ENCODE assay signal across 23 cellular contexts in the genomic region with DNA sequence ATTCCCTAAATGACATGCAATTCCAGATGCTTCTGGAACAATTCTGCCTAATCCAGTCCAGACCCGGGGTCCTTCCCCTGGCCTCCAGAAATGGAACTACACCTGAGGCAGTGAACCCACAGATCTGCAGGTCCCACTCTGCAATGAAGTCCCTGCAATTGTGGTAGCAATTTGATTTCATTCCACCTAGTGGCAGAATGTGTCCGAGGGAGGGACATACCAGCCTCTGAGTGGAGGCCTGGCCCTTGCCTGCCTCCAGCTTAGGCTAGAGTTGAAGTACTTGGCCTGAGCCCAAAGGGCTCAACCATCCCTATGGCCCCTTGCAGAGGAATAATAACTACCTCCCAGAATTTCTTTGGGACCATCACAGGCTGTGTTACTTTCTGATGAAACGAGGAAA. TPM values are rescaled to one million over a fixed set of nuclear protein-coding genes. Genes with fewer than 3 reads are reported as not detected.
DNase-seq lines count a peak whose midpoint lies in the region; TF ChIP-seq lines count a peak whose summit lies in the region.
"Had no signal": no experiment of that assay in that cellular context is flagged by ENCODE, and none has a peak within 500 bp of the region (broad histone marks: within the 10 kb centered on the region; RNA-seq: fewer than 3 reads in every experiment).

No MANE protein-coding gene starts in this region.

- POLR2A ChIA-PET in A673 (lab: Charles Lee; ENCODE audit: low non-redundant PET), result no interaction called here

- H3K4me3 ChIP-seq in A673 (ENCODE audit: low read depth, low read length, poor library complexity, severe bottlenecking) (no peak overlapping the region), mesendoderm (ENCODE audit: low read length) (no peak overlapping the region)
- H3K4me3 ChIP-seq: coronary artery, K562, PC-9 had no signal

- no peak overlapping the region for H2BK15ac ChIP-seq in mesendoderm (replicated peaks; ENCODE audit: low read depth)

- DNase-seq in A673 (ENCODE audit: low spot score), result no peak
- DNase-seq in HFFc6, result no peak
- no peak for DNase-seq in activated T-helper 2 cell treated with anti-CD3 and anti-CD28 coated beads, Interferon-gamma antibody, Interleukin-2, Interleukin-4, amounts not matched to agents 10 μg/mL and 5 μg/mL and 100 μg/mL, durations not matched to agents 14 hours and 24 hours and 36 hours (ENCODE audit: low spot score)
- peak; percentile 23 for DNase-seq in mesendoderm
- no peak for DNase-seq in DMS153 treated with DMSO at 0.1 percent for 48 hours (lab: John Stamatoyannopoulos, UW; ENCODE audit: unreplicated experiment)
- no peak for DNase-seq in NCI-H2196 (lab: John Stamatoyannopoulos, UW; ENCODE audit: unreplicated experiment)
- no peak for DNase-seq in NCI-H1436 (lab: John Stamatoyannopoulos, UW)
- no peak for DNase-seq in NCI-H1417 treated with DMSO at 0.1 percent for 48 hours (lab: John Stamatoyannopoulos, UW)
- DNase-seq: ACHN; activated B cell treated with CpG ODN at 0.5 μM for 24 hours; activated CD8-positive, alpha-beta memory T cell treated with anti-CD3 and anti-CD28 coated beads for 24 hours; activated naive CD8-positive, alpha-beta T cell treated with anti-CD3 and anti-CD28 coated beads for 36 hours; CD4-positive, CD25-positive, alpha-beta regulatory T cell; islet precursor cell; naive thymus-derived CD4-positive, alpha-beta T cell; NCI-H1092; NCI-H2171; NCI-H774; PC-9; stimulated activated CD4-positive, alpha-beta T cell treated with anti-CD3 and anti-CD28 coated beads, Interleukin-1b, Interleukin-23, amount 100 ng/mL, for 48 hours had no signal

- no peak overlapping the region for H3K4me2 ChIP-seq in mesendoderm (ENCODE audit: low read length)
- H3K4me2 ChIP-seq: PC-9 had no signal

- no peaks in the 10 kb centered on the region for H3K27me3 ChIP-seq in A673 (replicated peaks; ENCODE audit: insufficient read depth, low read depth, low read length, poor library complexity)
- no peaks in the 10 kb centered on the region for H3K27me3 ChIP-seq in mesendoderm (ENCODE audit: insufficient read depth, low read length, poor library complexity)

- no peak overlapping the region for H4K5ac ChIP-seq in mesendoderm (ENCODE audit: low read length)

- no peak overlapping the region for H2BK120ac ChIP-seq in mesendoderm (ENCODE audit: low read depth, low read length)

- H3K36me3 ChIP-seq in A673 (ENCODE audit: insufficient read depth, low read length, poor library complexity, severe bottlenecking) (no peaks in the 10 kb centered on the region), mesendoderm (ENCODE audit: control insufficient read depth, insufficient read depth, low read length) (no peaks in the 10 kb centered on the region)

- H3K23ac ChIP-seq in mesendoderm (ENCODE audit: low read length), result no peak overlapping the region

- TF ChIP-seq CTCF in A673 (conservative IDR thresholded peaks at IDR 0.05; ENCODE audit: low read depth, low read length) (0 out of 2 replicates have a peak, but pooled peaks have one; percentile 13), HFFc6 (IDR thresholded peaks at IDR 0.05) (0 out of 2 replicates have a peak, but pooled peaks have one; percentile 9)

- H3K27ac Mint-ChIP-seq in HFFc6, result no peak overlapping the region
- H3K27ac Mint-ChIP-seq in activated T-helper 2 cell treated with anti-CD3 and anti-CD28 coated beads, Interferon-gamma antibody, Interleukin-2, Interleukin-4, amounts not matched to agents 10 μg/mL and 5 μg/mL and 100 μg/mL, durations not matched to agents 14 hours and 24 hours and 36 hours, result peak overlapping the region; percentile 21
- H3K27ac Mint-ChIP-seq: activated B cell treated with CpG ODN at 0.5 μM for 24 hours; activated naive CD8-positive, alpha-beta T cell treated with anti-CD3 and anti-CD28 coated beads for 36 hours; CD4-positive, CD25-positive, alpha-beta regulatory T cell; stimulated activated naive CD8-positive, alpha-beta T cell treated with anti-CD3 and anti-CD28 coated beads, Interleukin-15, Interleukin-2, amounts not matched to agents 100 ng/mL and 50 ng/mL, for 24 hours had no signal

- H3K9ac ChIP-seq in mesendoderm (ENCODE audit: low read length), result no peak overlapping the region

- no peak overlapping the region for H3K56ac ChIP-seq in mesendoderm (ENCODE audit: low read length)

- peaks cover 7% of the 10 kb centered on the region for H3K27me3 Mint-ChIP-seq in HFFc6 (ENCODE audit: insufficient read depth)
- no peaks in the 10 kb centered on the region for H3K27me3 Mint-ChIP-seq in activated T-helper 2 cell treated with anti-CD3 and anti-CD28 coated beads, Interferon-gamma antibody, Interleukin-2, Interleukin-4, amounts not matched to agents 10 μg/mL and 5 μg/mL and 100 μg/mL, durations not matched to agents 14 hours and 24 hours and 36 hours (ENCODE audit: low read depth)
- H3K27me3 Mint-ChIP-seq: activated naive CD8-positive, alpha-beta T cell treated with anti-CD3 and anti-CD28 coated beads for 36 hours; stimulated activated naive CD8-positive, alpha-beta T cell treated with anti-CD3 and anti-CD28 coated beads, Interleukin-15, Interleukin-2, amounts not matched to agents 100 ng/mL and 50 ng/mL, for 24 hours had no signal

- peaks cover 20% of the 10 kb centered on the region for H3K4me1 Mint-ChIP-seq in HFFc6 (ENCODE audit: low read depth)
- H3K4me1 Mint-ChIP-seq in activated T-helper 2 cell treated with anti-CD3 and anti-CD28 coated beads, Interferon-gamma antibody, Interleukin-2, Interleukin-4, amounts not matched to agents 10 μg/mL and 5 μg/mL and 100 μg/mL, durations not matched to agents 14 hours and 24 hours and 36 hours (ENCODE audit: low read depth), result peaks cover 41% of the 10 kb centered on the region

- H3K9me3 ChIP-seq in A673 (ENCODE audit: low read depth, low read length, poor library complexity, severe bottlenecking), result peaks cover 8% of the 10 kb centered on the region

- H3K79me2 ChIP-seq in mesendoderm (ENCODE audit: control insufficient read depth, insufficient read depth, low read length), result no peaks in the 10 kb centered on the region

- H3K9me3 Mint-ChIP-seq in HFFc6, result peaks cover 17% of the 10 kb centered on the region
- H3K9me3 Mint-ChIP-seq in activated T-helper 2 cell treated with anti-CD3 and anti-CD28 coated beads, Interferon-gamma antibody, Interleukin-2, Interleukin-4, amounts not matched to agents 10 μg/mL and 5 μg/mL and 100 μg/mL, durations not matched to agents 14 hours and 24 hours and 36 hours, result peaks cover 13% of the 10 kb centered on the region

- H2AK5ac ChIP-seq in mesendoderm (ENCODE audit: low read length), result no peak overlapping the region

- CTCF ChIA-PET in A673 (lab: Charles Lee), result no interaction called here

- no peak overlapping the region for H3K4ac ChIP-seq in mesendoderm (ENCODE audit: low read depth, low read length)

- H4K8ac ChIP-seq in mesendoderm (ENCODE audit: low read depth, low read length), result no peak overlapping the region

- no peak overlapping the region for H3K18ac ChIP-seq in mesendoderm (ENCODE audit: low read length)

- H3K4me1 ChIP-seq in A673 (ENCODE audit: insufficient read depth, low read length, poor library complexity, severe bottlenecking), result peaks cover 6% of the 10 kb centered on the region
- H3K4me1 ChIP-seq in mesendoderm (ENCODE audit: control insufficient read depth, low read depth, low read length), result peaks cover 6% of the 10 kb centered on the region

- no peak overlapping the region for H3K4me3 Mint-ChIP-seq in HFFc6
- H3K4me3 Mint-ChIP-seq in activated T-helper 2 cell treated with anti-CD3 and anti-CD28 coated beads, Interferon-gamma antibody, Interleukin-2, Interleukin-4, amounts not matched to agents 10 μg/mL and 5 μg/mL and 100 μg/mL, durations not matched to agents 14 hours and 24 hours and 36 hours (ENCODE audit: low read depth), result no peak overlapping the region
- H3K4me3 Mint-ChIP-seq: activated B cell treated with CpG ODN at 0.5 μM for 24 hours; activated naive CD8-positive, alpha-beta T cell treated with anti-CD3 and anti-CD28 coated beads for 36 hours; stimulated activated naive CD8-positive, alpha-beta T cell treated with anti-CD3 and anti-CD28 coated beads, Interleukin-15, Interleukin-2, amounts not matched to agents 100 ng/mL and 50 ng/mL, for 24 hours had no signal

- H3K36me3 Mint-ChIP-seq in HFFc6 (ENCODE audit: low read depth), result peaks cover 7% of the 10 kb centered on the region
- H3K36me3 Mint-ChIP-seq in activated T-helper 2 cell treated with anti-CD3 and anti-CD28 coated beads, Interferon-gamma antibody, Interleukin-2, Interleukin-4, amounts not matched to agents 10 μg/mL and 5 μg/mL and 100 μg/mL, durations not matched to agents 14 hours and 24 hours and 36 hours (ENCODE audit: low read depth), result peaks cover 11% of the 10 kb centered on the region
- H3K36me3 Mint-ChIP-seq: CD4-positive, CD25-positive, alpha-beta regulatory T cell had no signal

- BruUV-seq in A673 (replicated peaks; lab: Mats Ljungman, UMichigan), result no TSS peak

- H2BK5ac ChIP-seq in mesendoderm (ENCODE audit: low read length), result no peak overlapping the region

- no CpG with 5 or more reads among the region's 3 CpGs for WGBS in mesendoderm (ENCODE audit: extremely low coverage, insufficient coverage, low lambda C conversion rate)

- intact Hi-C loops in A673 (cut with micrococcal nuclease; ENCODE audit: unreplicated experiment), result no loop called here
- intact Hi-C loops in activated T-helper 2 cell treated with anti-CD3 and anti-CD28 coated beads, Interferon-gamma antibody, Interleukin-2, Interleukin-4, amounts not matched to agents 10 μg/mL and 5 μg/mL and 100 μg/mL, durations not matched to agents 14 hours and 24 hours and 36 hours (cut with micrococcal nuclease), result no loop called here

- H3K27ac ChIP-seq in A673 (ENCODE audit: low read depth, low read length, poor library complexity, severe bottlenecking), result no peak overlapping the region
- no peak overlapping the region for H3K27ac ChIP-seq in mesendoderm (ENCODE audit: low read depth, low read length)
- H3K27ac ChIP-seq: coronary artery, PC-9 had no signal

- no peaks in the 10 kb centered on the region for H3K79me1 ChIP-seq in mesendoderm (ENCODE audit: low read length)

RNA-seq across cellular contexts. Expression of a gene that starts 4.2 kb away (rescaled TPM):
- total RNA-seq in A673 (2021), result 25.0 and 25.7 TPM in 2 replicates
- 10 to 100 TPM; 14.5 to 20.9 (median 17.8) TPM for total RNA-seq in HFFc6 (2021; fragmentation: NEBNext Ultra II Directional; extraction: Animal tissue kit (Norgen Biotek cat#: 25700))
- 15.9 and 21.2 TPM in 2 replicates for total RNA-seq in activated T-helper 2 cell treated with anti-CD3 and anti-CD28 coated beads, Interferon-gamma antibody, Interleukin-2, Interleukin-4, amounts not matched to agents 10 μg/mL and 5 μg/mL and 100 μg/mL, durations not matched to agents 14 hours and 24 hours and 36 hours
- 11.1 TPM for polyA plus RNA-seq in mesendoderm (2013, experiment 1 of 2)
- polyA plus RNA-seq in mesendoderm (2013, experiment 2 of 2), result 11.3 TPM

RNA-seq across cellular contexts. Expression of a gene that starts 46.9 kb away (rescaled TPM):
- total RNA-seq in A673 (2021), result 34.9 and 37.4 TPM in 2 replicates
- total RNA-seq in HFFc6 (2021; fragmentation: NEBNext Ultra II Directional; extraction: Animal tissue kit (Norgen Biotek cat#: 25700)), result 1 to 10 TPM in 4 of 6 experiments, under 1 TPM in 2; 0.28 to 3.7 (median 2.1) TPM
- total RNA-seq in activated T-helper 2 cell treated with anti-CD3 and anti-CD28 coated beads, Interferon-gamma antibody, Interleukin-2, Interleukin-4, amounts not matched to agents 10 μg/mL and 5 μg/mL and 100 μg/mL, durations not matched to agents 14 hours and 24 hours and 36 hours, result 3.1 and 3.6 TPM in 2 replicates
- 123 TPM for polyA plus RNA-seq in mesendoderm (2013, experiment 1 of 2)
- polyA plus RNA-seq in mesendoderm (2013, experiment 2 of 2), result 117 TPM
